8 cellular contexts compared by ENCODE assay signal in the genomic region with DNA sequence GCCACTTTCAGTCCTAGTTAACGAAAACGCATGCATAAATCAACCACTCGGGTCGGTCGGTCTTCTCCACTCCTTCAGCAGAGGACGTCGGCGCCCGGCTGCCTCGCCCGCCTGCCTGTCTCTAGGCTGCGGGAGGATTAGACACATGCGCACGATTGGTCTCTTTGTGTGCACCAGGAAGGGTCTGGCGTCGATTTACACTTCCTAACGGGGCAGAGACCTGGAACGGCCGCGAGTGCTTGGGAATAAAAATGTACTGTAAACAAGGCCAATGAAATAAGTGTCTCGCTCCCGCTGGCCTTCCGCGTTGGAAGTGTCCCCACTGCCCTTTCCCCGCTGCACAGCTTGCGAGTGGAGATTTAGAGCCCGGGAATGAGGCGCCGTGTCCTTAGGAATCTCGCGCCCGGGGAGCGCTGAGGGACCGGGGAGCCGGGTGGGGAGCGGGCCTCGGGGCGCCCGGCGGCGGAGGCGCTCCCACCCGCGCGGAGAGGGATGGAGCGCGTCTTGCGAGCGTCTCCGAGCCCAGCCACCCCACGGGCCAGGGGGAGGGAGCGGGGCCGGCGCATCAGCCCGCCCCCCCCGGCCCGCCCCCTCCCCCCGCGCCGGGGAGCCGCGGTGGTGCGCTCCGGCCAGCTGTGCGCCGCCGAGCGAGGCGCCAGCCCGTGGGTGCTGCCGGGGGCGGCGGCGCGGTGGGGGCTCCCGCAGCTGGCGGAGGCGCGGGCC. TPM values are rescaled to one million over a fixed set of nuclear protein-coding genes. Genes with fewer than 3 reads are reported as not detected.
DNase-seq lines count a peak whose midpoint lies in the region; ATAC-seq and TF ChIP-seq lines count a peak whose summit lies in the region.

A gene (plus strand): TSS at position 636 of the 723 bp plus-strand sequence.

- TF ChIP-seq CTCF in fibroblast of villous mesenchyme (IDR thresholded peaks at IDR 0.05; ENCODE audit: insufficient read depth, low read depth, low read length) = no peak
- TF ChIP-seq CTCF in natural killer cell (IDR thresholded peaks at IDR 0.05) = no peak

- H3K4me3 ChIP-seq in fibroblast of villous mesenchyme (ENCODE audit: low read depth, low read length) = peak within 1 kb of the TSS; percentile 65

- no peaks in the 10 kb centered on the region for H3K9me3 Mint-ChIP-seq in activated CD8-positive, alpha-beta memory T cell treated with anti-CD3 and anti-CD28 coated beads, Interleukin-2, amount 10 ng/mL, durations not matched to agents 7 days and 5 days (ENCODE audit: low read depth)
- H3K9me3 Mint-ChIP-seq in natural killer cell = no peaks in the 10 kb centered on the region

- H3K36me3 Mint-ChIP-seq in activated CD8-positive, alpha-beta memory T cell treated with anti-CD3 and anti-CD28 coated beads, Interleukin-2, amount 10 ng/mL, durations not matched to agents 7 days and 5 days = no peaks in the 10 kb centered on the region
- H3K36me3 Mint-ChIP-seq in natural killer cell = no peaks in the 10 kb centered on the region

- intact Hi-C loops in natural killer cell (cut with micrococcal nuclease) = no loop called here

- no peak within 1 kb of the TSS for H3K27ac Mint-ChIP-seq in activated CD8-positive, alpha-beta memory T cell treated with anti-CD3 and anti-CD28 coated beads, Interleukin-2, amount 10 ng/mL, durations not matched to agents 7 days and 5 days
- H3K27ac Mint-ChIP-seq in natural killer cell = no peak within 1 kb of the TSS

- CTCF ChIA-PET in activated CD8-positive, alpha-beta memory T cell treated with anti-CD3 and anti-CD28 coated beads, Interleukin-2, amount 10 ng/mL, durations not matched to agents 7 days and 5 days (lab: Charles Lee) = no interaction called here

- peak; percentile 45 for ATAC-seq in activated CD8-positive, alpha-beta memory T cell treated with anti-CD3 and anti-CD28 coated beads, Interleukin-2, amount 10 ng/mL, durations not matched to agents 7 days and 5 days
- peak in 1 of 3 donors; percentile 20 for ATAC-seq in natural killer cell
- no peak for ATAC-seq in GM18517 (IDR thresholded peaks at IDR 0.05; ENCODE audit: unreplicated experiment)
- no peak for ATAC-seq in GM18502 (IDR thresholded peaks at IDR 0.05; ENCODE audit: poor library complexity, unreplicated experiment)

- peaks cover 60% of the 10 kb centered on the region for H3K27me3 Mint-ChIP-seq in activated CD8-positive, alpha-beta memory T cell treated with anti-CD3 and anti-CD28 coated beads, Interleukin-2, amount 10 ng/mL, durations not matched to agents 7 days and 5 days
- H3K27me3 Mint-ChIP-seq in natural killer cell (ENCODE audit: low read depth in 2 of 2) = peaks cover 40 to 62% of the 10 kb centered on the region in 2 donors

- H3K4me3 Mint-ChIP-seq in activated CD8-positive, alpha-beta memory T cell treated with anti-CD3 and anti-CD28 coated beads, Interleukin-2, amount 10 ng/mL, durations not matched to agents 7 days and 5 days = peak within 1 kb of the TSS; percentile 54
- peak within 1 kb of the TSS; percentile 55 for H3K4me3 Mint-ChIP-seq in natural killer cell

- peak; percentile 99 for DNase-seq in DMS53 (lab: John Stamatoyannopoulos, UW)
- peak; percentile 65 for DNase-seq in NCI-H1417 treated with DMSO at 0.1 percent for 48 hours (lab: John Stamatoyannopoulos, UW)
- DNase-seq in activated CD8-positive, alpha-beta memory T cell treated with anti-CD3 and anti-CD28 coated beads, Interleukin-2, amount 10 ng/mL, durations not matched to agents 7 days and 5 days = no peak
- peak; percentile 68 for DNase-seq in fibroblast of villous mesenchyme (ENCODE audit: low read depth)
- no peak for DNase-seq in natural killer cell
- DNase-seq in ureter (ENCODE audit: low spot score) = no peak

- H3K4me1 Mint-ChIP-seq in activated CD8-positive, alpha-beta memory T cell treated with anti-CD3 and anti-CD28 coated beads, Interleukin-2, amount 10 ng/mL, durations not matched to agents 7 days and 5 days = peaks cover 11% of the 10 kb centered on the region
- peaks cover 8 to 14% of the 10 kb centered on the region in 2 donors for H3K4me1 Mint-ChIP-seq in natural killer cell

RNA-seq across cellular contexts. Expression of the gene that starts here (rescaled TPM):
- total RNA-seq in activated CD8-positive, alpha-beta memory T cell treated with anti-CD3 and anti-CD28 coated beads, Interleukin-2, amount 10 ng/mL, durations not matched to agents 7 days and 5 days = not detected
- total RNA-seq in fibroblast of villous mesenchyme = 2.6 and 6.9 TPM in 2 replicates
- under 1 TPM in 1 of 3 donors, not detected in 2; 0.02 TPM for total RNA-seq in natural killer cell
- 4.9 TPM for total RNA-seq in ureter

Comparison
In these comparisons a context has a peak if more than half of its experiments do, and no peak if none do; other contexts are left out.
1. Peak in ATAC-seq in activated CD8-positive, alpha-beta memory T cell treated with anti-CD3 and anti-CD28 coated beads, Interleukin-2, amount 10 ng/mL, durations not matched to agents 7 days and 5 days; RNA of the gene not detected or under 1 TPM.
2. DNase-seq: peak in DMS53 (single experiment), NCI-H1417 treated with DMSO at 0.1 percent for 48 hours (single experiment) and fibroblast of villous mesenchyme (single experiment); none in activated CD8-positive, alpha-beta memory T cell treated with anti-CD3 and anti-CD28 coated beads, Interleukin-2, amount 10 ng/mL, durations not matched to agents 7 days and 5 days (single experiment), natural killer cell (single experiment) and ureter (single experiment).